ENCODE assay signal across 10 cellular contexts in genomic region chr3:172666181-172666872, GRCh38. TPM values are rescaled to one million over a fixed set of nuclear protein-coding genes. Genes with fewer than 3 reads are reported as not detected.
A peak's percentile ranks its signal among the peaks of the same experiment; 100 is the strongest.
DNase-seq lines count a peak whose midpoint lies in the region; ATAC-seq and TF ChIP-seq lines count a peak whose summit lies in the region.
"Had no signal": no experiment of that assay in that cellular context is flagged by ENCODE, and none has a peak within 500 bp of the region (broad histone marks: within the 10 kb centered on the region; RNA-seq: fewer than 3 reads in every experiment).

No MANE protein-coding gene starts in this region.

- no peaks in the 10 kb centered on the region for H3K36me3 ChIP-seq in Panc1 (ENCODE audit: control insufficient read depth, insufficient read depth, low read length)
- H3K36me3 ChIP-seq: vagina had no signal

- POLR2A ChIA-PET in Panc1 (lab: Charles Lee) = no interaction called here

- peaks cover 8% of the 10 kb centered on the region in 2 donors for H3K36me3 Mint-ChIP-seq in stimulated activated naive B cell treated with anti-CD40 and anti-IgM and Interleukin-4, amounts not matched to agents 10 μg/mL and 1 μg/mL and 100 μg/mL, for 72 hours

- H3K27ac Mint-ChIP-seq in stimulated activated naive B cell treated with anti-CD40 and anti-IgM and Interleukin-4, amounts not matched to agents 10 μg/mL and 1 μg/mL and 100 μg/mL, for 72 hours = no peak overlapping the region
- H3K27ac Mint-ChIP-seq: dendritic cell treated with granulocyte-macrophage colony-stimulating factor and Interleukin-4, amounts not matched to agents 40 ng/mL and 50 ng/mL, for 4 days had no signal

- DNase-seq in Panc1 (ENCODE audit: low read depth, low spot score) (no peak), foreskin fibroblast (no peak)
- no peak for DNase-seq in stimulated activated CD4-positive, alpha-beta T cell treated with anti-CD3 and anti-CD28 coated beads, Interleukin-15, amount 100 ng/mL, for 24 hours
- DNase-seq in stimulated activated naive B cell treated with anti-CD40 and anti-IgM and Interleukin-4, amounts not matched to agents 10 μg/mL and 1 μg/mL and 100 μg/mL, for 72 hours = no peak

- CTCF ChIA-PET in Panc1 (lab: Charles Lee) = interaction anchor here (0.6 to 0.9 kb wide), 2 partner anchors 84 to 307 kb away, joined by 3 read pairs; partner anchors contain the start of gene ECT2

- no peak for ATAC-seq in Panc1
- ATAC-seq in HG03045 (IDR thresholded peaks at IDR 0.05; ENCODE audit: unreplicated experiment) = no peak
- ATAC-seq in HG02588 (IDR thresholded peaks at IDR 0.05; ENCODE audit: unreplicated experiment) = no peak
- no peak for ATAC-seq in stimulated activated naive B cell treated with anti-CD40 and anti-IgM and Interleukin-4, amounts not matched to agents 10 μg/mL and 1 μg/mL and 100 μg/mL, for 72 hours (replicated peaks)

- peaks cover 9% of the 10 kb centered on the region; the same call in 1 of the 2 replicates for H3K4me1 ChIP-seq in Panc1 (ENCODE audit: control insufficient read depth, insufficient read depth, low read length)

- H3K27me3 ChIP-seq in Panc1 (ENCODE audit: control insufficient read depth, insufficient read depth, low read length) = no peaks in the 10 kb centered on the region
- H3K27me3 ChIP-seq: vagina had no signal

- peaks cover 5 to 8% of the 10 kb centered on the region in 2 donors for H3K4me1 Mint-ChIP-seq in stimulated activated naive B cell treated with anti-CD40 and anti-IgM and Interleukin-4, amounts not matched to agents 10 μg/mL and 1 μg/mL and 100 μg/mL, for 72 hours

- intact Hi-C loops in Panc1 (cut with micrococcal nuclease; ENCODE audit: unreplicated experiment) = loop anchor here (1.0 to 10.0 kb wide), 3 partner anchors 176 to 292 kb away; no protein-coding TSS in a partner anchor

- peak; percentile 62 for TF ChIP-seq CTCF in 22Rv1 (IDR thresholded peaks at IDR 0.05)
- TF ChIP-seq CTCF in GM12872 (IDR thresholded peaks at IDR 0.05; ENCODE audit: insufficient read depth, low read depth, low read length) = peak; percentile 34; the same call in 2 of the 3 replicates
- no peak for TF ChIP-seq CTCF in Panc1 (IDR thresholded peaks at IDR 0.05)
- TF ChIP-seq CTCF in foreskin fibroblast (IDR thresholded peaks at IDR 0.05; ENCODE audit: low read depth, low read length) = peak; percentile 28

- peaks cover 0 to 5% of the 10 kb centered on the region in 2 donors for H3K9me3 Mint-ChIP-seq in stimulated activated naive B cell treated with anti-CD40 and anti-IgM and Interleukin-4, amounts not matched to agents 10 μg/mL and 1 μg/mL and 100 μg/mL, for 72 hours
- H3K9me3 Mint-ChIP-seq: dendritic cell treated with granulocyte-macrophage colony-stimulating factor and Interleukin-4, amounts not matched to agents 40 ng/mL and 50 ng/mL, for 4 days had no signal

- no peaks in the 10 kb centered on the region for H3K27me3 Mint-ChIP-seq in stimulated activated naive B cell treated with anti-CD40 and anti-IgM and Interleukin-4, amounts not matched to agents 10 μg/mL and 1 μg/mL and 100 μg/mL, for 72 hours
- H3K27me3 Mint-ChIP-seq: dendritic cell treated with granulocyte-macrophage colony-stimulating factor and Interleukin-4, amounts not matched to agents 40 ng/mL and 50 ng/mL, for 4 days had no signal

- H3K27ac ChIP-seq in 22Rv1 (peak overlapping the region; percentile 72), Panc1 (ENCODE audit: low read length) (peak overlapping the region; percentile 63)
- H3K27ac ChIP-seq: vagina had no signal

- no peaks in the 10 kb centered on the region for H3K9me3 ChIP-seq in Panc1 (ENCODE audit: control insufficient read depth, insufficient read depth, low read depth, low read length)
- H3K9me3 ChIP-seq: vagina had no signal

- BruUV-seq in Panc1 (replicated peaks; lab: Mats Ljungman, UMichigan) = no TSS peak

- in situ Hi-C loops in Panc1 (cut with HindIII; ENCODE audit: low pct_unique_long_range_greater_than_20kb, low sequenced_read_pairs) = no loop called here

- no peak overlapping the region for H3K4me3 ChIP-seq in Panc1 (ENCODE audit: low read depth in 2 of 2, low read length in 2 of 2)
- H3K4me3 ChIP-seq in foreskin fibroblast (ENCODE audit: low read depth in 1 of 2, low read length in 2 of 2) = no peak overlapping the region

- no peak overlapping the region for H3K4me3 Mint-ChIP-seq in stimulated activated naive B cell treated with anti-CD40 and anti-IgM and Interleukin-4, amounts not matched to agents 10 μg/mL and 1 μg/mL and 100 μg/mL, for 72 hours
- H3K4me3 Mint-ChIP-seq: dendritic cell treated with granulocyte-macrophage colony-stimulating factor and Interleukin-4, amounts not matched to agents 40 ng/mL and 50 ng/mL, for 4 days had no signal

RNA-seq across cellular contexts. Expression of gene NCEH1, which starts 44.5 kb away (rescaled TPM):
- 73.0 TPM for total RNA-seq in Panc1 (2021; ENCODE audit: unreplicated experiment)
- 31.7 TPM for polyA plus RNA-seq in Panc1 (2012; ENCODE audit: insufficient read length)
